ENCODE assay signal across 22 cellular contexts in the genomic region with DNA sequence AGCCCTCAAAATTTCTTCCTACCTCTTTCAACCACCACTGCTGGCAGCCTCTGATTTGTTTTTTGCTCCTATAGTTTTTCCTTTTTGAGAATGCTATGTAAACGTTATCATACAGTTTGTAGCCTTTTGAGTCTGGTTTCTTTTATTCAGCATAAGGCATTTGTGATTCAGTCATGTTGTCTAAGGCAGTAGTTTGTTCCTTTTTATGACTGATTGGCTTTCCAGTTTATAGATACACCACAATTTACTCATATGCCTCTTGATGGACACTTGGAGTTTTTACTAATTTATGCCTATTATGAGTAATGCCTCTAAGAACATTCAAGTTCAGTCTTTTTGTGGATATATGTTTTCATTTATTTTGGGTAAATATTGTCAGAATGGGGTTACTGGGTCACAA.
"Had no signal": no experiment of that assay in that cellular context is flagged by ENCODE, and none has a peak within 500 bp of the region (broad histone marks: within the 10 kb centered on the region; RNA-seq: fewer than 3 reads in every experiment).

No MANE protein-coding gene starts in this region.

- FAIRE-seq: colon, kidney had no signal

- H3K27ac ChIP-seq: esophagus squamous epithelium, foreskin keratinocyte, left ventricle myocardium inferior, lower lobe of right lung, psoas muscle, right lobe of liver, testis, tibial nerve, upper lobe of right lung had no signal

- H3K36me3 ChIP-seq: lower lobe of right lung, right lobe of liver, upper lobe of right lung had no signal

- H3K27ac Mint-ChIP-seq: dendritic cell treated with granulocyte-macrophage colony-stimulating factor and Interleukin-4, amounts not matched to agents 40 ng/mL and 50 ng/mL, for 4 days; immature natural killer cell; mesothelial cell of epicardium; natural killer cell treated with Interleukin-12 subunit alpha and Interleukin-12 subunit beta and Interleukin-15 and Interleukin-18, amount 100 ng/mL, for 72 hours; stimulated activated naive B cell treated with anti-CD40 and anti-IgM and Interleukin-4, amounts not matched to agents 10 μg/mL and 1 μg/mL and 100 μg/mL, for 72 hours; stimulated activated naive CD8-positive, alpha-beta T cell treated with anti-CD3 and anti-CD28 coated beads, Interleukin-15, amount 100 ng/mL, for 72 hours had no signal

- ATAC-seq: effector memory CD8-positive, alpha-beta T cell; foreskin keratinocyte; left cardiac atrium; lower lobe of right lung; natural killer cell treated with Interleukin-12 subunit alpha and Interleukin-12 subunit beta and Interleukin-15 and Interleukin-18, amount 100 ng/mL, for 72 hours; psoas muscle; right lobe of liver; stimulated activated naive B cell treated with anti-CD40 and anti-IgM and Interleukin-4, amounts not matched to agents 10 μg/mL and 1 μg/mL and 100 μg/mL, for 72 hours; stimulated activated naive CD8-positive, alpha-beta T cell treated with anti-CD3 and anti-CD28 coated beads, Interleukin-15, amount 100 ng/mL, for 72 hours; upper lobe of right lung had no signal

- H3K9me3 ChIP-seq: esophagus squamous epithelium, left ventricle myocardium inferior, lower lobe of right lung, psoas muscle, right lobe of liver, testis, upper lobe of right lung had no signal

- H3K27me3 ChIP-seq: esophagus squamous epithelium, foreskin keratinocyte, right lobe of liver, testis, tibial nerve, upper lobe of right lung had no signal

- H3K4me1 Mint-ChIP-seq: mesothelial cell of epicardium; stimulated activated naive CD8-positive, alpha-beta T cell treated with anti-CD3 and anti-CD28 coated beads, Interleukin-15, amount 100 ng/mL, for 72 hours had no signal

- H3K4me1 ChIP-seq: esophagus squamous epithelium, foreskin keratinocyte, left ventricle myocardium inferior, lower lobe of right lung, psoas muscle, right lobe of liver, testis, upper lobe of right lung had no signal

- H3K4me3 Mint-ChIP-seq: dendritic cell treated with granulocyte-macrophage colony-stimulating factor and Interleukin-4, amounts not matched to agents 40 ng/mL and 50 ng/mL, for 4 days; effector memory CD8-positive, alpha-beta T cell; immature natural killer cell; memory B cell; mesothelial cell of epicardium; natural killer cell treated with Interleukin-12 subunit alpha and Interleukin-12 subunit beta and Interleukin-15 and Interleukin-18, amount 100 ng/mL, for 72 hours; stimulated activated naive B cell treated with anti-CD40 and anti-IgM and Interleukin-4, amounts not matched to agents 10 μg/mL and 1 μg/mL and 100 μg/mL, for 72 hours; stimulated activated naive CD8-positive, alpha-beta T cell treated with anti-CD3 and anti-CD28 coated beads, Interleukin-15, amount 100 ng/mL, for 72 hours had no signal

- H3K27me3 Mint-ChIP-seq: dendritic cell treated with granulocyte-macrophage colony-stimulating factor and Interleukin-4, amounts not matched to agents 40 ng/mL and 50 ng/mL, for 4 days; effector memory CD8-positive, alpha-beta T cell; memory B cell; natural killer cell treated with Interleukin-12 subunit alpha and Interleukin-12 subunit beta and Interleukin-15 and Interleukin-18, amount 100 ng/mL, for 72 hours; stimulated activated naive B cell treated with anti-CD40 and anti-IgM and Interleukin-4, amounts not matched to agents 10 μg/mL and 1 μg/mL and 100 μg/mL, for 72 hours; stimulated activated naive CD8-positive, alpha-beta T cell treated with anti-CD3 and anti-CD28 coated beads, Interleukin-15, amount 100 ng/mL, for 72 hours had no signal

- H3K4me3 ChIP-seq: esophagus squamous epithelium, left ventricle myocardium inferior, lower lobe of right lung, psoas muscle, right lobe of liver, testis, tibial nerve, upper lobe of right lung had no signal

- DNase-seq: effector memory CD8-positive, alpha-beta T cell; esophagus squamous epithelium; foreskin keratinocyte; immature natural killer cell; kidney; left cardiac atrium; left ventricle myocardium inferior; lower lobe of right lung; psoas muscle; retina; right lobe of liver; stimulated activated CD4-positive, alpha-beta T cell treated with anti-CD3 and anti-CD28 coated beads, Interleukin-4, amount 100 ng/mL, for 24 hours; stimulated activated naive B cell treated with anti-CD40 and anti-IgM and Interleukin-4, amounts not matched to agents 10 μg/mL and 1 μg/mL and 100 μg/mL, for 72 hours; stimulated activated naive CD8-positive, alpha-beta T cell treated with anti-CD3 and anti-CD28 coated beads, Interleukin-15, amount 100 ng/mL, for 72 hours; testis; upper lobe of right lung had no signal
